ENCODE assay signal across 8 cellular contexts in the genomic region with DNA sequence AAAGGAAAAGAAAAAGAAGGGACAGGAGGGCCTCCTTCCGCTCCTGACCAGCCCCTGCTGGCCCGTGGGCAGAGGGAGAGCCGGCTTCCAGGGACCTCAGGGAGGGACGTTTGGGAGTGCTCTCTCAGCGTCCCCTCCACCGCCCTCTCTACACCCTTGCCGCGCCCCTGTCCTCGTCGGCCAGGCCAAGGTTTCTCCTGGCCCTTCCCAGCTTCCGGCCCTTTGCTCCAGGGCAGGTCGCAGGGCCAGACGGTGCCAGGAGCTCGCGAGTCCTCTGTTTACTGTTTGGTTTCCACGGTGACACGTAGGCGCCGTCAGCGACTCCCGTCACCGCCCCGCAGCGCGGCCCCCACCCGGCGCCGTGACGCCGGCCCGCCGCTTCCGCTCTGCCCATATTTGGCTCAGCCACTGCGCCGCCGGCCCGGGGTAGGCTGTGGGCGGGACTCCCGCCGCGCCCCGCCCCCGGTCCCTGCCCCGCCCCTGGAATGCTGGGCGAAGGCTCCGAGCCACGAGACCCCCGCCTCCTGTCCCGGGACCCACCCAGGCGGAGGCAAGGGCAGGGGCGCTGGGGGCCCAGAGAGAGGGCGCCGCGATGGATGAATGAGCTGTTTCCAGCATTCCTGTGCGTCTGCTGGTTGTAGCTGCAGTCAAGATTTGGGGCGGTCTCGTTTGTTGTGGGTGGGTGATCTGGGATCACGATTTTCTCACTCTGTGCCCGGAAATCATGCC. TPM values are rescaled to one million over a fixed set of nuclear protein-coding genes. Genes with fewer than 3 reads are reported as not detected.
DNase-seq lines count a peak whose midpoint lies in the region; ATAC-seq and TF ChIP-seq lines count a peak whose summit lies in the region.

No MANE protein-coding gene starts in this region.

- TF ChIP-seq CTCF in GM12875 (IDR thresholded peaks at IDR 0.05; ENCODE audit: borderline replicate concordance, insufficient read depth, low read depth, low read length) (no peak), cardiac muscle cell (IDR thresholded peaks at IDR 0.05; ENCODE audit: low read depth, low read length) (no peak), tibial nerve (IDR thresholded peaks at IDR 0.05) (peak in 1 of 5 experiments; percentile 25)

- H2BK5ac ChIP-seq in trophoblast cell (ENCODE audit: low read depth, low read length, poor library complexity), result peak overlapping the region; percentile 97

- H3K4me2 ChIP-seq in trophoblast cell (ENCODE audit: low read length), result peak overlapping the region; percentile 97

- DNase-seq in NCI-H1417 treated with DMSO at 0.1 percent for 48 hours (lab: John Stamatoyannopoulos, UW), result peak; percentile 86
- peak; percentile 89 to 95 for DNase-seq in SW 1271 (lab: John Stamatoyannopoulos, UW)
- DNase-seq in activated naive CD8-positive, alpha-beta T cell treated with anti-CD3 and anti-CD28 coated beads, Interleukin-2, amount 50 U/mL, for 24 hours, result peak; percentile 95
- peak; percentile 96 to 99 for DNase-seq in cardiac muscle cell (ENCODE audit: low read depth in 1 of 2, low spot score in 1 of 2)
- peak; percentile 98 to 100 for DNase-seq in trophoblast cell
- peak; percentile 87 to 93 for DNase-seq in tibial nerve (ENCODE audit: low spot score in 2 of 2)

- peak overlapping the region; percentile 73 for H3K4me3 ChIP-seq in GM12875 (ENCODE audit: low read depth, low read length)
- H3K4me3 ChIP-seq in cardiac muscle cell, result peak overlapping the region; percentile 40
- H3K4me3 ChIP-seq in trophoblast cell (ENCODE audit: low read depth, low read length), result peak overlapping the region; percentile 73
- H3K4me3 ChIP-seq in tibial nerve, result peak overlapping the region; percentile 43 to 67 (median 54)

- H3K27ac ChIP-seq in cardiac muscle cell, result peak overlapping the region; percentile 97
- H3K27ac ChIP-seq in trophoblast cell (ENCODE audit: low read depth, low read length), result peak overlapping the region; percentile 96
- H3K27ac ChIP-seq in tibial nerve, result peak overlapping the region; percentile 94 to 97 (median 96)

- H3K27me3 ChIP-seq in cardiac muscle cell (no peaks in the 10 kb centered on the region), trophoblast cell (ENCODE audit: insufficient read depth, low read length) (no peaks in the 10 kb centered on the region), tibial nerve (no peaks in the 10 kb centered on the region)

- peak overlapping the region; percentile 48 for H4K12ac ChIP-seq in trophoblast cell (ENCODE audit: low read depth, low read length)

- no peak overlapping the region for H3K23ac ChIP-seq in trophoblast cell (ENCODE audit: low read length)

- H4K91ac ChIP-seq in trophoblast cell (ENCODE audit: low read depth, low read length), result peak overlapping the region; percentile 94

- H2BK12ac ChIP-seq in trophoblast cell (ENCODE audit: low read length), result peak overlapping the region; percentile 23

- no peaks in the 10 kb centered on the region for H3K36me3 Mint-ChIP-seq in activated naive CD8-positive, alpha-beta T cell treated with anti-CD3 and anti-CD28 coated beads, Interleukin-2, amount 50 U/mL, for 24 hours (ENCODE audit: low read depth)

- H2AK5ac ChIP-seq in trophoblast cell (ENCODE audit: low read length), result no peak overlapping the region

- H4K8ac ChIP-seq in trophoblast cell (ENCODE audit: low read depth, low read length), result peak overlapping the region; percentile 91

- peaks cover 26% of the 10 kb centered on the region for H3K79me1 ChIP-seq in trophoblast cell (ENCODE audit: low read length)

- peak overlapping the region; percentile 80 for H2AFZ ChIP-seq in trophoblast cell (ENCODE audit: insufficient read depth, low read length, poor library complexity)

- H3K9ac ChIP-seq in trophoblast cell (ENCODE audit: low read length), result peak overlapping the region; percentile 65

- H3K9me3 ChIP-seq in cardiac muscle cell (ENCODE audit: low read depth) (no peaks in the 10 kb centered on the region), trophoblast cell (ENCODE audit: insufficient read depth, low read depth, low read length) (no peaks in the 10 kb centered on the region), tibial nerve (no peaks in the 10 kb centered on the region)

- peak overlapping the region; percentile 86 for H3K18ac ChIP-seq in trophoblast cell (ENCODE audit: low read length)

- H3K27ac Mint-ChIP-seq in activated naive CD8-positive, alpha-beta T cell treated with anti-CD3 and anti-CD28 coated beads, Interleukin-2, amount 50 U/mL, for 24 hours, result peak overlapping the region; percentile 82

- peak overlapping the region; percentile 75 for H3K4me3 Mint-ChIP-seq in activated naive CD8-positive, alpha-beta T cell treated with anti-CD3 and anti-CD28 coated beads, Interleukin-2, amount 50 U/mL, for 24 hours

- H3K9me3 Mint-ChIP-seq in activated naive CD8-positive, alpha-beta T cell treated with anti-CD3 and anti-CD28 coated beads, Interleukin-2, amount 50 U/mL, for 24 hours, result no peaks in the 10 kb centered on the region

- H3K4me1 Mint-ChIP-seq in activated naive CD8-positive, alpha-beta T cell treated with anti-CD3 and anti-CD28 coated beads, Interleukin-2, amount 50 U/mL, for 24 hours, result peaks cover 27% of the 10 kb centered on the region

- H3K4ac ChIP-seq in trophoblast cell (ENCODE audit: low read depth, low read length), result peak overlapping the region; percentile 48

- H3K27me3 Mint-ChIP-seq in activated naive CD8-positive, alpha-beta T cell treated with anti-CD3 and anti-CD28 coated beads, Interleukin-2, amount 50 U/mL, for 24 hours, result no peaks in the 10 kb centered on the region

- peaks cover 1% of the 10 kb centered on the region for H3K79me2 ChIP-seq in trophoblast cell (ENCODE audit: control insufficient read depth, insufficient read depth, low read length, poor library complexity)

- peak; percentile 44 to 77 for TF ChIP-seq POLR2A in tibial nerve (IDR thresholded peaks at IDR 0.05)

- no CpG with 5 or more reads among the region's 59 CpGs for WGBS in trophoblast cell (ENCODE audit: extremely low coverage, insufficient coverage, insufficient read length)
- WGBS in tibial nerve, 2 donors, result 0 to 1% methylated on average over 24 to 43 of the region's 59 CpGs

- peak; percentile 88 for ATAC-seq in HG02840 (IDR thresholded peaks at IDR 0.05; ENCODE audit: low FRiP score, unreplicated experiment)
- ATAC-seq in activated naive CD8-positive, alpha-beta T cell treated with anti-CD3 and anti-CD28 coated beads, Interleukin-2, amount 50 U/mL, for 24 hours, result peak; percentile 97

- TF ChIP-seq EP300 in tibial nerve (IDR thresholded peaks at IDR 0.05), result peak; percentile 91 to 97

- peak overlapping the region; percentile 87 for H2BK120ac ChIP-seq in trophoblast cell (ENCODE audit: insufficient read depth, low read length, poor library complexity)

- peak overlapping the region; percentile 86 for H3K14ac ChIP-seq in trophoblast cell (ENCODE audit: low read length)

- H3K36me3 ChIP-seq in cardiac muscle cell (no peaks in the 10 kb centered on the region), trophoblast cell (ENCODE audit: control insufficient read depth in 1 of 2, insufficient read depth in 2 of 2, low read length in 2 of 2) (no peaks in the 10 kb centered on the region), tibial nerve (no peaks in the 10 kb centered on the region)

- H3K4me1 ChIP-seq in cardiac muscle cell (ENCODE audit: low read depth), result peaks cover 17% of the 10 kb centered on the region
- H3K4me1 ChIP-seq in trophoblast cell (ENCODE audit: control insufficient read depth in 1 of 2, insufficient read depth in 2 of 2, low read length in 2 of 2), result peaks cover 14 to 16% of the 10 kb centered on the region in 2 experiments
- peaks cover 0 to 47% (median 25%) of the 10 kb centered on the region in 4 donors for H3K4me1 ChIP-seq in tibial nerve

RNA-seq across cellular contexts. Expression of gene FOS, which starts 15.5 kb away (rescaled TPM):
- total RNA-seq in cardiac muscle cell, result 44.3 and 66.0 TPM in 2 replicates
- polyA plus RNA-seq in cardiac muscle cell, result 45.3 and 55.3 TPM in 2 replicates
- polyA plus RNA-seq in trophoblast cell (2013), result 26.6 and 30.7 TPM in 2 replicates
- total RNA-seq in tibial nerve, result 1,000 to 10,000 TPM in 1 of 4 donors, 100 to 1,000 TPM in 3; 373 to 1,352 (median 619) TPM

Comparison
In these comparisons a context has a peak if more than half of its experiments do, and no peak if none do; other contexts are left out.
1. Peak in every context shown above with its lines: DNase-seq, ATAC-seq, H3K4me3 ChIP-seq and H3K27ac ChIP-seq.